In the genomic region with DNA sequence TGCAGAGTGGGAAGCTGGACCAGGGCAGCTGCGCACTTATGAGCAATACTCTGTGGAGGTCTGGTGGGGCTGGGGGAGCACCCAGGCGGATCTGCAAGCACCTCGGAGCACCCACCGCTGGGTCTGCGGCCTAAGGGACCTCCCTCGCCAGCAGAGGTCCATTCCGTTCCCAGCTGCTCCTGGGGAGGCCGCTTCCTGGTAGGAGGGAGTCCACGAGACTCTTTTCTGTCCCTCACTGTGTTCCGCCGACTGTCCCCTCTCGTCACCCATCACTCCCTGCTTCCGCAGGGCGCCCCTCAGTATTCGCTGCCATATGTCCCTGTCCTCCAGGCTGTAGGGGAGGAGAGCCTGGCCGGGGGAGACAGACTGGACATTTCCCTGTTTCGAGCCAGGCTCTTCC, we compare ENCODE assay signal across 1 cellular context.
TF ChIP-seq lines count a peak whose summit lies in the region.

No MANE protein-coding gene starts in this region.

TF ChIP-seq in GM12878, 131 proteins besides CTCF, POLR2A, EP300 and RAD21:
- TF ChIP-seq CEBPB (IDR thresholded peaks at IDR 0.05; ENCODE audit: borderline replicate concordance in 1 of 2, low read depth in 2 of 2, low read length in 2 of 2) = no peak
- TF ChIP-seq LARP7 (IDR thresholded peaks at IDR 0.05) = no peak
- TF ChIP-seq E2F8 (IDR thresholded peaks at IDR 0.05; ENCODE audit: low read depth, partially characterized antibody) = no peak
- TF ChIP-seq SIX5 (IDR thresholded peaks at IDR 0.05; ENCODE audit: low read depth, low read length, severe bottlenecking) = no peak
- TF ChIP-seq CHD4 (IDR thresholded peaks at IDR 0.05) = no peak
- no peak for TF ChIP-seq ETV6 (conservative IDR thresholded peaks at IDR 0.05 in 1 of 2, IDR thresholded peaks at IDR 0.05 in 1 of 2; ENCODE audit: borderline replicate concordance in 1 of 2, low read depth in 1 of 2)
- TF ChIP-seq CHD1 (IDR thresholded peaks at IDR 0.05; ENCODE audit: low read depth, low read length) = no peak
- TF ChIP-seq, protein P1, sequence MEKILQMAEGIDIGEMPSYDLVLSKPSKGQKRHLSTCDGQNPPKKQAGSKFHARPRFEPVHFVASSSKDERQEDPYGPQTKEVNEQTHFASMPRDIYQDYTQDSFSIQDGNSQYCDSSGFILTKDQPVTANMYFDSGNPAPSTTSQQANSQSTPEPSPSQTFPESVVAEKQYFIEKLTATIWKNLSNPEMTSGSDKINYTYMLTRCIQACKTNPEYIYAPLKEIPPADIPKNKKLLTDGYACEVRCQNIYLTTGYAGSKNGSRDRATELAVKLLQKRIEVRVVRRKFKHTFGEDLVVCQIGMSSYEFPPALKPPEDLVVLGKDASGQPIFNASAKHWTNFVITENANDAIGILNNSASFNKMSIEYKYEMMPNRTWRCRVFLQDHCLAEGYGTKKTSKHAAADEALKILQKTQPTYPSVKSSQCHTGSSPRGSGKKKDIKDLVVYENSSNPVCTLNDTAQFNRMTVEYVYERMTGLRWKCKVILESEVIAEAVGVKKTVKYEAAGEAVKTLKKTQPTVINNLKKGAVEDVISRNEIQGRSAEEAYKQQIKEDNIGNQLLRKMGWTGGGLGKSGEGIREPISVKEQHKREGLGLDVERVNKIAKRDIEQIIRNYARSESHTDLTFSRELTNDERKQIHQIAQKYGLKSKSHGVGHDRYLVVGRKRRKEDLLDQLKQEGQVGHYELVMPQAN (conservative IDR thresholded peaks at IDR 0.05) = no peak
- TF ChIP-seq, protein P2, sequence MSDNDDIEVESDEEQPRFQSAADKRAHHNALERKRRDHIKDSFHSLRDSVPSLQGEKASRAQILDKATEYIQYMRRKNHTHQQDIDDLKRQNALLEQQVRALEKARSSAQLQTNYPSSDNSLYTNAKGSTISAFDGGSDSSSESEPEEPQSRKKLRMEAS (IDR thresholded peaks at IDR 0.05; ENCODE audit: low read depth, low read length) = no peak
- no peak for TF ChIP-seq PKNOX1 (IDR thresholded peaks at IDR 0.05)
- no peak for TF ChIP-seq NR2F1 (conservative IDR thresholded peaks at IDR 0.05)
- TF ChIP-seq MTA3 (IDR thresholded peaks at IDR 0.05; ENCODE audit: borderline replicate concordance, low read length) = no peak
- TF ChIP-seq DPF2 (IDR thresholded peaks at IDR 0.05) = no peak
- TF ChIP-seq ZNF274 (IDR thresholded peaks at IDR 0.05; ENCODE audit: insufficient read depth, insufficient read length) = no peak
- no peak for TF ChIP-seq POU2F2 (IDR thresholded peaks at IDR 0.05; ENCODE audit: borderline replicate concordance, low read depth, low read length)
